ENCODE assay signal across 9 cellular contexts in genomic region chr2:231621051-231621879, GRCh38. TPM values are rescaled to one million over a fixed set of nuclear protein-coding genes. Genes with fewer than 3 reads are reported as not detected.
DNase-seq lines count a peak whose midpoint lies in the region; ATAC-seq lines count a peak whose summit lies in the region.
"Had no signal": no experiment of that assay in that cellular context is flagged by ENCODE, and none has a peak within 500 bp of the region (broad histone marks: within the 10 kb centered on the region; RNA-seq: fewer than 3 reads in every experiment).

No MANE protein-coding gene starts in this region.

- DNase-seq in H7 (peak; percentile 82), NCI-H774 (lab: John Stamatoyannopoulos, UW) (peak; percentile 3), Right ventricle myocardium superior (peak; percentile 49), sciatic nerve (ENCODE audit: low spot score) (no peak), activated gamma-delta T cell (lab: John Stamatoyannopoulos, UW) (no peak)
- DNase-seq in CD8-positive, alpha-beta memory T cell = no peak

- H3K9me3 Mint-ChIP-seq in CD8-positive, alpha-beta memory T cell = no peaks in the 10 kb centered on the region

- H3K27ac Mint-ChIP-seq in CD8-positive, alpha-beta memory T cell = peak overlapping the region in 3 of 8 donors; percentile 17 to 92 (median 18)

- H3K36me3 ChIP-seq in H7 (replicated peaks; ENCODE audit: control insufficient read depth, insufficient read depth, low read length) = no peaks in the 10 kb centered on the region
- no peaks in the 10 kb centered on the region for H3K36me3 ChIP-seq in CD8-positive, alpha-beta memory T cell (ENCODE audit: insufficient read depth, low read length)
- H3K36me3 ChIP-seq: cardiac muscle cell had no signal

- no peaks in the 10 kb centered on the region for H3K27me3 ChIP-seq in H7 (ENCODE audit: control insufficient read depth, insufficient read depth, low read length)
- H3K27me3 ChIP-seq in CD8-positive, alpha-beta memory T cell (ENCODE audit: insufficient read depth, low read length, poor library complexity, severe bottlenecking) = no peaks in the 10 kb centered on the region
- H3K27me3 ChIP-seq: cardiac muscle cell had no signal

- POLR2A ChIA-PET in CD8-positive, alpha-beta memory T cell (lab: Charles Lee) = no interaction called here

- peaks cover 2 to 11% (median 5%) of the 10 kb centered on the region in 3 donors for H3K4me1 Mint-ChIP-seq in CD8-positive, alpha-beta memory T cell

- ATAC-seq in Right ventricle myocardium superior (ENCODE audit: poor library complexity) (peak; percentile 49), sciatic nerve (peak; percentile 61), GM18858 (IDR thresholded peaks at IDR 0.05; ENCODE audit: unreplicated experiment) (no peak), GM21576 (IDR thresholded peaks at IDR 0.05; ENCODE audit: unreplicated experiment) (no peak)

- H3K36me3 Mint-ChIP-seq in CD8-positive, alpha-beta memory T cell = no peaks in the 10 kb centered on the region

- no peaks in the 10 kb centered on the region for H3K9me3 ChIP-seq in CD8-positive, alpha-beta memory T cell (ENCODE audit: low read length)

- CTCF ChIA-PET in CD8-positive, alpha-beta memory T cell (lab: Charles Lee) = interaction anchor here (1.4 to 5.7 kb wide), 3 partner anchors 9 to 93 kb away, joined by 3 to 30 read pairs (median 11); no protein-coding TSS in a partner anchor

- intact Hi-C loops in Right ventricle myocardium superior (cut with DNase I) = no loop called here
- intact Hi-C loops in sciatic nerve (cut with DNase I) = no loop called here

- peaks cover under 1 to 2% of the 10 kb centered on the region in 2 donors for H3K27me3 Mint-ChIP-seq in CD8-positive, alpha-beta memory T cell

- no peak overlapping the region for H3K4me3 ChIP-seq in H7 (ENCODE audit: insufficient read depth, low read depth, low read length)
- H3K4me3 ChIP-seq in CD8-positive, alpha-beta memory T cell (ENCODE audit: low read length) = no peak overlapping the region
- H3K4me3 ChIP-seq: cardiac muscle cell had no signal

- H3K4me3 Mint-ChIP-seq in CD8-positive, alpha-beta memory T cell = peak overlapping the region in 1 of 7 donors; percentile 56

- no peak overlapping the region for H3K27ac ChIP-seq in CD8-positive, alpha-beta memory T cell (ENCODE audit: low read depth, low read length)
- H3K27ac ChIP-seq: cardiac muscle cell had no signal

- H3K4me1 ChIP-seq in CD8-positive, alpha-beta memory T cell (ENCODE audit: insufficient read depth, low read length) = no peaks in the 10 kb centered on the region

RNA-seq across cellular contexts. Expression of gene TEX44, which starts 28.6 kb away (rescaled TPM):
- total RNA-seq in H7 (2014; rRNA removed; shearing (Covaris generic)) = not detected in 2 replicates
- total RNA-seq in Right ventricle myocardium superior = not detected
- not detected for total RNA-seq in sciatic nerve
- not detected for total RNA-seq in CD8-positive, alpha-beta memory T cell
- not detected for polyA plus RNA-seq in CD8-positive, alpha-beta memory T cell
- total RNA-seq: cardiac muscle cell had no signal
- polyA plus RNA-seq: cardiac muscle cell had no signal

Comparison
In these comparisons a context has a peak if more than half of its experiments do, and no peak if none do; other contexts are left out.
1. DNase-seq: peak in H7 (single experiment), NCI-H774 (single experiment) and Right ventricle myocardium superior (single experiment); none in sciatic nerve (single experiment), CD8-positive, alpha-beta memory T cell (0 of 5) and activated gamma-delta T cell (single experiment).
2. ATAC-seq: peak in Right ventricle myocardium superior (single experiment) and sciatic nerve (single experiment); none in GM18858 (single experiment) and GM21576 (single experiment).